In genomic region chr19:8334458-8335342, GRCh38 we compare ENCODE assay signal across 9 cellular contexts. TPM values are rescaled to one million over a fixed set of nuclear protein-coding genes. Genes with fewer than 3 reads are reported as not detected.
A peak's percentile ranks its signal among the peaks of the same experiment; 100 is the strongest.
DNase-seq lines count a peak whose midpoint lies in the region; ATAC-seq, FAIRE-seq and TF ChIP-seq lines count a peak whose summit lies in the region.
"Had no signal": no experiment of that assay in that cellular context is flagged by ENCODE, and none has a peak within 500 bp of the region (broad histone marks: within the 10 kb centered on the region; RNA-seq: fewer than 3 reads in every experiment).

No MANE protein-coding gene starts in this region.

- DNase-seq in CD1c-positive myeloid dendritic cell (ENCODE audit: extremely low spot score) (peak; percentile 79), NCI-H526 treated with DMSO at 0.1 percent for 48 hours (lab: John Stamatoyannopoulos, UW) (peak; percentile 60), left colon (peak in 1 of 2 donors; percentile 69), transverse colon (peak; percentile 69), inferior parietal cortex (ENCODE audit: extremely low spot score) (no peak), H54 (ENCODE audit: insufficient read length, low spot score) (no peak)

- peak overlapping the region; percentile 61 to 82 (median 81) for H3K4me3 Mint-ChIP-seq in brain

- H3K9me3 ChIP-seq in transverse colon = no peaks in the 10 kb centered on the region

- 16% methylated on average over 49 of the region's 117 CpGs; no CpG with 5 or more reads in 1 of the 2 donors for WGBS in transverse colon (ENCODE audit: low coverage in 1 of 2), 2 donors

- in situ Hi-C loops in transverse colon (cut with MboI; ENCODE audit: low pct_ligation_motif_present in 1 of 4, low pct_unique_long_range_greater_than_20kb in 1 of 4, low sequenced_read_pairs in 3 of 4) = no loop called here

- peak overlapping the region in 3 of 4 donors; percentile 22 to 36 (median 30) for H3K4me3 ChIP-seq in transverse colon

- H3K27ac ChIP-seq in transverse colon = no peak overlapping the region
- H3K27ac ChIP-seq: HL-60 had no signal

- peaks cover 4 to 25% (median 17%) of the 10 kb centered on the region in 4 donors for H3K4me1 ChIP-seq in transverse colon

- no peak overlapping the region for H3K27ac Mint-ChIP-seq in brain

- no peaks in the 10 kb centered on the region for H3K36me3 ChIP-seq in transverse colon

- TF ChIP-seq CTCF in brain (conservative IDR thresholded peaks at IDR 0.05) (no peak), transverse colon (IDR thresholded peaks at IDR 0.05) (no peak)

- TF ChIP-seq EP300 in transverse colon (IDR thresholded peaks at IDR 0.05; ENCODE audit: low read depth) = no peak

- ATAC-seq in GM21360 (IDR thresholded peaks at IDR 0.05; ENCODE audit: unreplicated experiment) (peak; percentile 38), left colon (peak; percentile 87)

- TF ChIP-seq POLR2A in transverse colon (IDR thresholded peaks at IDR 0.05) (no peak), H54 (IDR thresholded peaks at IDR 0.05; ENCODE audit: low read depth, low read length) (no peak)

- intact Hi-C loops in left colon (cut with DNase I, micrococcal nuclease) (no loop called here), transverse colon (cut with DNase I; ENCODE audit: low total_unique reads) (no loop called here)

- H3K4me1 Mint-ChIP-seq in brain = no peaks in the 10 kb centered on the region

- H3K27me3 ChIP-seq in transverse colon = peaks cover 72% of the 10 kb centered on the region

- no peaks in the 10 kb centered on the region for H3K36me3 Mint-ChIP-seq in brain

- no peak for FAIRE-seq in H54 (lab: Jason Lieb, UNC)

- peaks cover 83% of the 10 kb centered on the region for H3K27me3 Mint-ChIP-seq in brain

- peaks cover 0 to 4% (median 0%) of the 10 kb centered on the region in 5 experiments for H3K9me3 Mint-ChIP-seq in brain

RNA-seq across cellular contexts. Expression of gene KANK3, which starts 8.4 kb away (rescaled TPM):
- 3.2 TPM for polyA plus RNA-seq in brain (ENCODE audit: insufficient read depth, low read depth, low replicate concordance)
- total RNA-seq in left colon (1 to 10 TPM; 2.4 to 2.6 TPM), transverse colon (10 to 100 TPM in 1 of 4 donors, 1 to 10 TPM in 3; 3.2 to 10.5 (median 4.1) TPM)

RNA-seq across cellular contexts. Expression of gene RPS28, which starts 13.4 kb away (rescaled TPM):
- 2,519 TPM for polyA plus RNA-seq in brain (ENCODE audit: insufficient read depth, low read depth, low replicate concordance)
- total RNA-seq in left colon (1,000 to 10,000 TPM; 1,489 to 1,517 TPM), transverse colon (100 to 1,000 TPM; 275 to 526 (median 413) TPM)

RNA-seq across cellular contexts. Expression of gene NDUFA7, which starts 13.5 kb away (rescaled TPM):
- 370 TPM for polyA plus RNA-seq in brain (ENCODE audit: insufficient read depth, low read depth, low replicate concordance)
- total RNA-seq in left colon (10 to 100 TPM; 49.3 to 59.6 TPM), transverse colon (10 to 100 TPM; 11.2 to 40.0 (median 18.6) TPM)

RNA-seq across cellular contexts. Expression of gene CD320, which starts 26.5 kb away (rescaled TPM):
- polyA plus RNA-seq in brain (ENCODE audit: insufficient read depth, low read depth, low replicate concordance) = 131 TPM
- total RNA-seq in left colon (10 to 100 TPM; 46.0 to 46.2 TPM), transverse colon (10 to 100 TPM in 3 of 4 donors, 1 to 10 TPM in 1; 9.4 to 73.2 (median 41.0) TPM)

RNA-seq across cellular contexts. Expression of gene ANGPTL4, which starts 29.3 kb away (rescaled TPM):
- polyA plus RNA-seq in brain (ENCODE audit: insufficient read depth, low read depth, low replicate concordance) = 23.4 TPM
- total RNA-seq in left colon = 1 to 10 TPM; 3.2 TPM
- total RNA-seq in transverse colon = 100 to 1,000 TPM in 1 of 4 donors, 10 to 100 TPM in 1, 1 to 10 TPM in 2; 2.3 to 123 (median 10.3) TPM

Comparison
In these comparisons a context has a peak if more than half of its experiments do, and no peak if none do; other contexts are left out.
1. DNase-seq: peak in CD1c-positive myeloid dendritic cell (single experiment), NCI-H526 treated with DMSO at 0.1 percent for 48 hours (single experiment) and transverse colon (single experiment); none in inferior parietal cortex (single experiment) and H54 (single experiment).